In genomic region chr2:224545884-224546644, GRCh38 we compare ENCODE assay signal across 12 cellular contexts. TPM values are rescaled to one million over a fixed set of nuclear protein-coding genes. Genes with fewer than 3 reads are reported as not detected.
DNase-seq lines count a peak whose midpoint lies in the region; ATAC-seq and TF ChIP-seq lines count a peak whose summit lies in the region.
"Had no signal": no experiment of that assay in that cellular context is flagged by ENCODE, and none has a peak within 500 bp of the region (broad histone marks: within the 10 kb centered on the region; RNA-seq: fewer than 3 reads in every experiment).

No MANE protein-coding gene starts in this region.

- H3K4me1 Mint-ChIP-seq in stimulated activated effector memory CD8-positive, alpha-beta T cell treated with anti-CD3 and anti-CD28 coated beads, Interleukin-12 subunit alpha, Interleukin-12 subunit beta, amount 100 ng/mL, for 72 hours: peaks cover 39% of the 10 kb centered on the region

- TF ChIP-seq CTCF in choroid plexus epithelial cell (conservative IDR thresholded peaks at IDR 0.05; ENCODE audit: low read depth, low read length): no peak

- H3K36me3 Mint-ChIP-seq in stimulated activated effector memory CD8-positive, alpha-beta T cell treated with anti-CD3 and anti-CD28 coated beads, Interleukin-12 subunit alpha, Interleukin-12 subunit beta, amount 100 ng/mL, for 72 hours: peaks cover 39% of the 10 kb centered on the region

- H3K27ac Mint-ChIP-seq in stimulated activated effector memory CD8-positive, alpha-beta T cell treated with anti-CD3 and anti-CD28 coated beads, Interleukin-12 subunit alpha, Interleukin-12 subunit beta, amount 100 ng/mL, for 72 hours: peak overlapping the region; percentile 54
- H3K27ac Mint-ChIP-seq: activated naive CD8-positive, alpha-beta T cell treated with anti-CD3 and anti-CD28 coated beads, Interleukin-2, amount 10 ng/mL, durations not matched to agents 7 days and 5 days had no signal

- H3K4me3 Mint-ChIP-seq in stimulated activated effector memory CD8-positive, alpha-beta T cell treated with anti-CD3 and anti-CD28 coated beads, Interleukin-12 subunit alpha, Interleukin-12 subunit beta, amount 100 ng/mL, for 72 hours: no peak overlapping the region
- H3K4me3 Mint-ChIP-seq: activated naive CD8-positive, alpha-beta T cell treated with anti-CD3 and anti-CD28 coated beads, Interleukin-2, amount 10 ng/mL, durations not matched to agents 7 days and 5 days had no signal

- no peak overlapping the region for H3K4me3 ChIP-seq in choroid plexus epithelial cell (ENCODE audit: low read depth, low read length)
- H3K4me3 ChIP-seq: esophagus squamous epithelium had no signal

- peak; percentile 67 for ATAC-seq in GM18907 (IDR thresholded peaks at IDR 0.05; ENCODE audit: unreplicated experiment)
- ATAC-seq in HG03442 (IDR thresholded peaks at IDR 0.05; ENCODE audit: unreplicated experiment): peak; percentile 78
- ATAC-seq in stimulated activated effector memory CD8-positive, alpha-beta T cell treated with anti-CD3 and anti-CD28 coated beads, Interleukin-12 subunit alpha, Interleukin-12 subunit beta, amount 100 ng/mL, for 72 hours: peak; percentile 59
- no peak for ATAC-seq in left ventricle myocardium superior

- H3K9me3 Mint-ChIP-seq in stimulated activated effector memory CD8-positive, alpha-beta T cell treated with anti-CD3 and anti-CD28 coated beads, Interleukin-12 subunit alpha, Interleukin-12 subunit beta, amount 100 ng/mL, for 72 hours: no peaks in the 10 kb centered on the region
- H3K9me3 Mint-ChIP-seq: activated naive CD8-positive, alpha-beta T cell treated with anti-CD3 and anti-CD28 coated beads, Interleukin-2, amount 10 ng/mL, durations not matched to agents 7 days and 5 days had no signal

- DNase-seq in choroid plexus epithelial cell (ENCODE audit: low read depth) (peak; percentile 72), left ventricle myocardium superior (no peak), SW480 (ENCODE audit: low spot score) (no peak), DMS79 (lab: John Stamatoyannopoulos, UW) (no peak)
- no peak for DNase-seq in stimulated activated effector memory CD8-positive, alpha-beta T cell treated with anti-CD3 and anti-CD28 coated beads, Interleukin-12 subunit alpha, Interleukin-12 subunit beta, amount 100 ng/mL, for 72 hours (ENCODE audit: low spot score in 2 of 2)
- DNase-seq: activated naive CD8-positive, alpha-beta T cell treated with anti-CD3 and anti-CD28 coated beads, Interleukin-2, amount 10 ng/mL, durations not matched to agents 7 days and 5 days; esophagus squamous epithelium; NCI-H510A treated with DMSO at 0.1 percent for 48 hours; stimulated activated CD4-positive, alpha-beta T cell treated with anti-CD3 and anti-CD28 coated beads, Interleukin-15, amount 100 ng/mL, for 24 hours; T1000 had no signal

- intact Hi-C loops in left ventricle myocardium superior (cut with micrococcal nuclease): no loop called here

RNA-seq across cellular contexts. Expression of gene CUL3, which starts 39.1 kb away (rescaled TPM):
- 77.5 TPM for total RNA-seq in left ventricle myocardium superior
